Comparison of ENCODE assay signal across 8 cellular contexts in the genomic region with DNA sequence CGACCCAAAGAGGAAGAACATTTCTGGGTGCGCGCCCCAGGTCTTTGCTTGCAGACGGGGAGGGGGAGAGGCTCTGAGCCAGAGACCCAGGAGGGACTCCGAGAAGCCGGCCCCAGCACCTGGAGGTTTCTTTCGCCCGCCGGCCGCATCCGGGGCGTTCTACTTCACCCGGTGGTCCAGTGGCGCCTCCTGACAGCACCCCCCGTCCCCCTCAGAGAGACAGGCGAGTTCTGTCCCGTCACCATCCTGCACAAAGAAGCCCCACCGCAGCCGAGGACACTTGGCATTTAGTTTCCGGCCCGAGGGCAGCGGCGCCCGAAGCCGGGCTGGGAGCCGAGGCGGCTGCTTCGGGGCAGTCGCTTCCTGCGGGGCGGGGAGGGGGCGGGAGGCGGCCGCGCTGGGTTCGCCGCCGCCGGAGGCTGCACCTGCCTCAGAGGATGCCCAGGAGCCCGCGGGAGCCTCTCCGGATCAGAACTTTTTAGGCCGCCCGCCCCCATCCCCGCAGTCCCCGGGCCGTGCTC. TPM values are rescaled to one million over a fixed set of nuclear protein-coding genes. Genes with fewer than 3 reads are reported as not detected.
A peak's percentile ranks its signal among the peaks of the same experiment; 100 is the strongest.
DNase-seq lines count a peak whose midpoint lies in the region; ATAC-seq and TF ChIP-seq lines count a peak whose summit lies in the region.

A gene (plus strand): TSS at position 424 of the 521 bp plus-strand sequence.

- ATAC-seq in HG03025 (IDR thresholded peaks at IDR 0.05; ENCODE audit: low FRiP score, unreplicated experiment) (no peak), HG02870 (IDR thresholded peaks at IDR 0.05; ENCODE audit: unreplicated experiment) (no peak)

- DNase-seq in GM12864 (ENCODE audit: low read depth) (no peak), NCI-H146 (lab: John Stamatoyannopoulos, UW) (peak; percentile 72), breast epithelium (ENCODE audit: low spot score in 2 of 2) (no peak), left kidney (ENCODE audit: low read depth, low spot score) (peak; percentile 47), substantia nigra (lab: John Stamatoyannopoulos, UW) (peak in 14 of 49 donors; percentile 11 to 52 (median 24)), Caco-2 (no peak)

- H3K4me3 Mint-ChIP-seq in Caco-2 (ENCODE audit: unreplicated experiment), result no peak within 1 kb of the TSS

- H3K27me3 ChIP-seq in breast epithelium (peaks cover 0 to 14% of the 10 kb centered on the region in 2 donors), Caco-2 (replicated peaks; ENCODE audit: control insufficient read depth, insufficient read depth, low read length) (no peaks in the 10 kb centered on the region)

- H3K4me1 ChIP-seq in breast epithelium (peaks cover 0 to 4% of the 10 kb centered on the region in 2 donors), Caco-2 (no peaks in the 10 kb centered on the region)

- H3K36me3 Mint-ChIP-seq in Caco-2 (ENCODE audit: insufficient read depth, unreplicated experiment), result no peaks in the 10 kb centered on the region

- intact Hi-C loops in breast epithelium (cut with DNase I; ENCODE audit: low total_unique reads) (no loop called here), Caco-2 (cut with micrococcal nuclease; ENCODE audit: unreplicated experiment) (loop anchor here (5.0 kb wide), 1 partner anchor 159 kb away; no protein-coding TSS in a partner anchor)

- H3K4me3 ChIP-seq in GM12864 (ENCODE audit: low read depth, low read length) (peak within 1 kb of the TSS; percentile 38), breast epithelium (peak within 1 kb of the TSS; percentile 54 to 74 (median 57)), Caco-2 (ENCODE audit: low read depth, low read length) (no peak within 1 kb of the TSS)

- no peak within 1 kb of the TSS for H3K27ac ChIP-seq in breast epithelium
- H3K27ac ChIP-seq in substantia nigra (ENCODE audit: low read depth, low read length, poor library complexity, severe bottlenecking), result peak within 1 kb of the TSS; percentile 7

- no peak within 1 kb of the TSS for H3K27ac Mint-ChIP-seq in Caco-2 (ENCODE audit: unreplicated experiment)

- POLR2A ChIA-PET in Caco-2 (lab: Charles Lee), result no interaction called here

- H3K27me3 Mint-ChIP-seq in Caco-2 (ENCODE audit: insufficient read depth, unreplicated experiment), result peaks cover 4% of the 10 kb centered on the region

- BruUV-seq in Caco-2 (replicated peaks; lab: Mats Ljungman, UMichigan), result no TSS peak

- no peaks in the 10 kb centered on the region for H3K4me1 Mint-ChIP-seq in Caco-2 (ENCODE audit: low read depth, unreplicated experiment)

- TF ChIP-seq CTCF in GM12864 (IDR thresholded peaks at IDR 0.05; ENCODE audit: low read depth, low read length, missing control alignments) (no peak), breast epithelium (IDR thresholded peaks at IDR 0.05) (no peak), Caco-2 (IDR thresholded peaks at IDR 0.05; ENCODE audit: insufficient read depth in 1 of 2, low read depth in 1 of 2, low read length in 1 of 2, severe bottlenecking in 1 of 2, unreplicated experiment in 1 of 2) (no peak)

- no peaks in the 10 kb centered on the region for H3K9me3 Mint-ChIP-seq in Caco-2 (ENCODE audit: unreplicated experiment)

- CTCF ChIA-PET in Caco-2 (lab: Charles Lee), result no interaction called here

- TF ChIP-seq POLR2A in breast epithelium (IDR thresholded peaks at IDR 0.05), result no peak

- no peaks in the 10 kb centered on the region for H3K36me3 ChIP-seq in breast epithelium
- H3K36me3 ChIP-seq in Caco-2 (ENCODE audit: control insufficient read depth, insufficient read depth, low read length), result no peaks in the 10 kb centered on the region

- no peaks in the 10 kb centered on the region for H3K9me3 ChIP-seq in breast epithelium
- no peaks in the 10 kb centered on the region for H3K9me3 ChIP-seq in Caco-2

RNA-seq across cellular contexts. Expression of the gene that starts here (rescaled TPM):
- under 1 TPM; 0.33 to 0.88 (median 0.64) TPM for total RNA-seq in breast epithelium
- total RNA-seq in Caco-2 (2022), result 0.02 and 0.11 TPM in 2 replicates

Comparison
In these comparisons a context has a peak if more than half of its experiments do, and no peak if none do; other contexts are left out.
1. DNase-seq: peak in NCI-H146 (single experiment) and left kidney (single experiment); none in GM12864 (single experiment), breast epithelium (0 of 2) and Caco-2 (0 of 2).